Comparison of ENCODE assay signal across 19 cellular contexts in the genomic region with DNA sequence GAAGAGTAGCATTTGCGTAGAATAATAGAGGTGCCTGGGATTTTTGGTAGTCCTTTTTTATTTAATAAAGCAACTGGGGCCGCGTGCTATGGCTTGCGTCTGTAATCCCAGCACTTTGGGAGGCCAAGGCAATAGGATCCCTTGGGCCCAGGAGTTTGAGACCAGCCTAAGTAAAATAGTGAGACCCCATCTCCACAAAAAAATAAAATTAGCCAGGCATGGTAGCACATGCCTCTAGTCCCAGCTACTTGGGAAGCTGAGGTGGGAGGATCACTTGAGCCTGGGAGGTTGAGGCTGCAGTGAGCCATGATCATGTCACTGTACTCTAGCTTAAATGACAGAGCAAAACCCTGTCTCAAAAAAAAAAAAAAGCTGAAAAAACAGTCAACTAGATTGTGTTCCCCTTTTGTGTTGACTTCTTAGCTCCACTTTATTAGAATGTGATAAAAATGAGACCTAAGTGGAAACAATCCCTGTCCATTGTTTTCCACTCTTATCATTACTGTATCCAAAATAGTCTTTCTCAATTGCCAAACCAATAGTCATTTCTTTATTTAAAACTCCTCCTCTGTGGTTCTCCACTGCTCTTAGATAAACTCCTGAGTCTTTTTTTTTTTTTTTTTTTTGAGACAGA. TPM values are rescaled to one million over a fixed set of nuclear protein-coding genes. Genes with fewer than 3 reads are reported as not detected.
DNase-seq lines count a peak whose midpoint lies in the region; ATAC-seq, FAIRE-seq and TF ChIP-seq lines count a peak whose summit lies in the region.
"Had no signal": no experiment of that assay in that cellular context is flagged by ENCODE, and none has a peak within 500 bp of the region (broad histone marks: within the 10 kb centered on the region; RNA-seq: fewer than 3 reads in every experiment).

No MANE protein-coding gene starts in this region.

- peak overlapping the region; percentile 19 to 26 for H3K27ac ChIP-seq in liver (ENCODE audit: low read depth in 1 of 2, low read length in 2 of 2)
- H3K27ac ChIP-seq in HepG2 (ENCODE audit: extremely low read length, insufficient read depth, low read length), result no peak overlapping the region
- H3K27ac ChIP-seq in lower lobe of right lung, result peak overlapping the region; percentile 89
- H3K27ac ChIP-seq: brain microvascular endothelial cell, ovary had no signal

- DNase-seq in HepG2 (ENCODE audit: low spot score), result no peak
- peak; percentile 21 for DNase-seq in activated CD8-positive, alpha-beta T cell treated with anti-CD3 and anti-CD28 coated beads, Interleukin-2, amount 10 ng/mL, durations not matched to agents 7 days and 5 days
- no peak for DNase-seq in lower lobe of right lung
- no peak for DNase-seq in SIG-M5 treated with dmso at 0.1 percent for 504 hours (lab: John Stamatoyannopoulos, UW; ENCODE audit: unreplicated experiment)
- DNase-seq: brain microvascular endothelial cell; effector CD4-positive, alpha-beta T cell; foreskin fibroblast; GOT3; IMR-90; NCI-H1048; NCI-H2171 treated with DMSO at 0.1 percent for 48 hours; NK-92 treated with Interleukin-12 subunit alpha and Interleukin-12 subunit beta, amount 100 ng/mL, for 24 hours; ovary; SIG-M5 had no signal

- H3K4me3 Mint-ChIP-seq in activated CD8-positive, alpha-beta T cell treated with anti-CD3 and anti-CD28 coated beads, Interleukin-2, amount 10 ng/mL, durations not matched to agents 7 days and 5 days, result peak overlapping the region; percentile 94

- TF ChIP-seq CTCF in liver (IDR thresholded peaks at IDR 0.05; ENCODE audit: low read depth, low read length, missing input control) (no peak), HepG2 (CRISPR knock-in tag; IDR thresholded peaks at IDR 0.05) (no peak), lower lobe of right lung (IDR thresholded peaks at IDR 0.05) (no peak)

- no TSS peak for BruUV-seq in HepG2 (replicated peaks; lab: Mats Ljungman, UMichigan)

- H3K79me2 ChIP-seq in HepG2 (ENCODE audit: insufficient read depth, low read length), result no peaks in the 10 kb centered on the region

- peaks cover 69% of the 10 kb centered on the region for H3K4me1 Mint-ChIP-seq in activated CD8-positive, alpha-beta T cell treated with anti-CD3 and anti-CD28 coated beads, Interleukin-2, amount 10 ng/mL, durations not matched to agents 7 days and 5 days (ENCODE audit: low read depth)

- no peaks in the 10 kb centered on the region for H4K20me1 ChIP-seq in HepG2 (ENCODE audit: insufficient read depth, low read length)

- peak overlapping the region; percentile 85 for H3K27ac Mint-ChIP-seq in activated CD8-positive, alpha-beta T cell treated with anti-CD3 and anti-CD28 coated beads, Interleukin-2, amount 10 ng/mL, durations not matched to agents 7 days and 5 days

- no peak for ATAC-seq in HepG2
- ATAC-seq in activated CD8-positive, alpha-beta T cell treated with anti-CD3 and anti-CD28 coated beads, Interleukin-2, amount 10 ng/mL, durations not matched to agents 7 days and 5 days, result peak; percentile 3
- ATAC-seq in lower lobe of right lung, result no peak
- no peak for ATAC-seq in GM18858 (IDR thresholded peaks at IDR 0.05; ENCODE audit: unreplicated experiment)
- ATAC-seq in esophagus mucosa, result no peak

- H3K4me1 ChIP-seq in liver (ENCODE audit: control insufficient read depth in 4 of 4, insufficient read depth in 4 of 4, low read length in 3 of 4) (peaks cover 0 to 2% (median 0%) of the 10 kb centered on the region in 4 donors), HepG2 (ENCODE audit: insufficient read depth, low read length) (peaks cover 11% of the 10 kb centered on the region), lower lobe of right lung (peaks cover 46% of the 10 kb centered on the region)

- TF ChIP-seq POLR2A in HepG2 (IDR thresholded peaks at IDR 0.05; ENCODE audit: insufficient read depth in 1 of 2, low read depth in 2 of 2, low read length in 2 of 2), result no peak

- H3K4me3 ChIP-seq in liver (ENCODE audit: low read depth in 1 of 3, low read length in 3 of 3) (no peak overlapping the region), HepG2 (replicated peaks in 1 of 3; ENCODE audit: insufficient read depth in 1 of 3, low read depth in 2 of 3, low read length in 3 of 3) (no peak overlapping the region), lower lobe of right lung (no peak overlapping the region)
- H3K4me3 ChIP-seq: ovary had no signal

- intact Hi-C loops in HepG2 (cut with micrococcal nuclease; ENCODE audit: unreplicated experiment) (no loop called here), lower lobe of right lung (cut with DNase I) (no loop called here)

- TF ChIP-seq RAD21 in liver (IDR thresholded peaks at IDR 0.05), result no peak
- TF ChIP-seq RAD21 in HepG2 (CRISPR knock-in tag; IDR thresholded peaks at IDR 0.05), result no peak

- in situ Hi-C loops in HepG2 (cut with HindIII; ENCODE audit: extremely low pct_ligation_motif_present, low pct_unique_long_range_greater_than_20kb), result no loop called here

- no peaks in the 10 kb centered on the region for H3K9me3 Mint-ChIP-seq in activated CD8-positive, alpha-beta T cell treated with anti-CD3 and anti-CD28 coated beads, Interleukin-2, amount 10 ng/mL, durations not matched to agents 7 days and 5 days (ENCODE audit: insufficient read depth)
- H3K9me3 Mint-ChIP-seq: type B pancreatic cell had no signal

- H3K27me3 ChIP-seq in liver (ENCODE audit: control insufficient read depth in 4 of 4, insufficient read depth in 4 of 4, low read length in 3 of 4) (no peaks in the 10 kb centered on the region), HepG2 (ENCODE audit: control insufficient read depth in 1 of 2, insufficient read depth in 2 of 2, low read length in 2 of 2) (peaks cover 0 to 3% of the 10 kb centered on the region in 2 experiments; a peak in 1 of 5 replicates), lower lobe of right lung (ENCODE audit: low read depth) (no peaks in the 10 kb centered on the region)
- H3K27me3 ChIP-seq: brain microvascular endothelial cell, ovary had no signal

- 85% methylated on average over 4 of the region's 4 CpGs for WGBS in liver
- 99% methylated on average over 4 of the region's 4 CpGs for WGBS in HepG2 (ENCODE audit: low lambda C conversion rate)

- peaks cover 75% of the 10 kb centered on the region for H3K36me3 Mint-ChIP-seq in activated CD8-positive, alpha-beta T cell treated with anti-CD3 and anti-CD28 coated beads, Interleukin-2, amount 10 ng/mL, durations not matched to agents 7 days and 5 days (ENCODE audit: low read depth)

- no peak overlapping the region for H2AFZ ChIP-seq in HepG2 (ENCODE audit: low read length)

- POLR2A ChIA-PET in HepG2 (lab: Yijun Ruan, JAX), result no interaction called here
- POLR2A ChIA-PET in activated CD8-positive, alpha-beta T cell treated with anti-CD3 and anti-CD28 coated beads, Interleukin-2, amount 10 ng/mL, durations not matched to agents 7 days and 5 days (lab: Charles Lee), result interaction anchor here (0.6 to 0.9 kb wide), 7 partner anchors 9 to 123 kb away, joined by 3 read pairs; no protein-coding TSS in a partner anchor

- no peaks in the 10 kb centered on the region for H3K27me3 Mint-ChIP-seq in activated CD8-positive, alpha-beta T cell treated with anti-CD3 and anti-CD28 coated beads, Interleukin-2, amount 10 ng/mL, durations not matched to agents 7 days and 5 days (ENCODE audit: low read depth)

- no peaks in the 10 kb centered on the region for H3K36me3 ChIP-seq in liver (ENCODE audit: control insufficient read depth in 4 of 4, insufficient read depth in 3 of 4, low read depth in 1 of 4, low read length in 3 of 4)
- H3K36me3 ChIP-seq in HepG2 (replicated peaks in 1 of 2; ENCODE audit: control insufficient read depth in 1 of 2, insufficient read depth in 2 of 2, low read length in 2 of 2), result no peaks in the 10 kb centered on the region
- no peaks in the 10 kb centered on the region for H3K36me3 ChIP-seq in lower lobe of right lung
- H3K36me3 ChIP-seq: brain microvascular endothelial cell, ovary had no signal

- FAIRE-seq in HepG2 (lab: Jason Lieb, UNC), result no peak
- FAIRE-seq: G401.6 had no signal

- TF ChIP-seq EP300 in HepG2 (IDR thresholded peaks at IDR 0.05; ENCODE audit: low read depth in 2 of 2, low read length in 2 of 2) (no peak), HepG2 (CRISPR knock-in tag; IDR thresholded peaks at IDR 0.05; ENCODE audit: borderline replicate concordance) (no peak)

- no peaks in the 10 kb centered on the region for H3K9me3 ChIP-seq in liver (ENCODE audit: control insufficient read depth in 4 of 4, low read length in 3 of 4)
- no peaks in the 10 kb centered on the region for H3K9me3 ChIP-seq in HepG2 (ENCODE audit: low read length)
- no peaks in the 10 kb centered on the region for H3K9me3 ChIP-seq in lower lobe of right lung
- H3K9me3 ChIP-seq: ovary had no signal

- H3K9ac ChIP-seq in liver (ENCODE audit: low read depth in 1 of 2, low read length in 2 of 2), result no peak overlapping the region
- no peak overlapping the region for H3K9ac ChIP-seq in HepG2 (ENCODE audit: insufficient read depth, low read depth, low read length)

- CTCF ChIA-PET in HepG2 (lab: Yijun Ruan, JAX; ENCODE audit: low intra/inter-chr PET ratio, low total read pairs), result no interaction called here
- CTCF ChIA-PET in activated CD8-positive, alpha-beta T cell treated with anti-CD3 and anti-CD28 coated beads, Interleukin-2, amount 10 ng/mL, durations not matched to agents 7 days and 5 days (lab: Charles Lee), result interaction anchor here (2.7 kb wide), 1 partner anchor 10 kb away, joined by 10 read pairs; no protein-coding TSS in a partner anchor

- no peak overlapping the region for H3K4me2 ChIP-seq in HepG2 (ENCODE audit: low read depth, low read length)

RNA-seq across cellular contexts. Expression of a gene that starts 7.4 kb away (rescaled TPM):
- 10 to 100 TPM in 1 of 2 donors, 1 to 10 TPM in 1; 9.3 to 13.7 TPM for total RNA-seq in liver
- polyA plus RNA-seq in liver, result 1 to 10 TPM; 3.9 to 4.7 TPM
- total RNA-seq in HepG2 (2016; rRNA removed; fragmentation: Illumina TruSeq; extraction: Trizol), result 1.3 and 1.9 TPM in 2 replicates
- total RNA-seq in HepG2 (2016; cell fraction: cytosol; rRNA removed; fragmentation: Illumina TruSeq; extraction: Trizol; ENCODE audit: low read depth), result 0.40 and 0.44 TPM in 2 replicates
- total RNA-seq in HepG2 (2016; cell fraction: insoluble cytoplasmic fraction; rRNA removed; fragmentation: Illumina TruSeq; extraction: Trizol), result 1.0 and 1.8 TPM in 2 replicates
- total RNA-seq in HepG2 (2016; cell fraction: membrane; rRNA removed; fragmentation: Illumina TruSeq; extraction: Trizol), result 0.93 and 1.4 TPM in 2 replicates
- total RNA-seq in HepG2 (2016; cell fraction: nucleus; rRNA removed; fragmentation: Illumina TruSeq; extraction: Trizol), result 2.2 and 3.9 TPM in 2 replicates
- 0.47 and 0.48 TPM in 2 replicates for polyA plus RNA-seq in HepG2 (2011; rRNA removed)
- 0.31 and 0.72 TPM in 2 replicates for polyA plus RNA-seq in HepG2 (2011; cell fraction: cytosol; rRNA removed)
- 0.48 and 0.74 TPM in 2 replicates for polyA plus RNA-seq in HepG2 (2011; cell fraction: nucleus; rRNA removed)
- polyA plus RNA-seq in HepG2 (2012), result 0.24 and 1.3 TPM in 2 replicates
- 0.06 and 0.10 TPM in 2 replicates for polyA plus RNA-seq in HepG2 (2016; cell fraction: cytosol; fragmentation: Illumina TruSeq; extraction: Trizol; ENCODE audit: low read depth)
- 0.99 and 1.9 TPM in 2 replicates for polyA plus RNA-seq in HepG2 (2016; cell fraction: insoluble cytoplasmic fraction; fragmentation: Illumina TruSeq; extraction: Trizol; ENCODE audit: low read depth)
- polyA plus RNA-seq in HepG2 (2016; cell fraction: membrane; fragmentation: Illumina TruSeq; extraction: Trizol; ENCODE audit: low read depth), result 0.19 and 0.48 TPM in 2 replicates
- polyA plus RNA-seq in HepG2 (2016; cell fraction: nucleus; fragmentation: Illumina TruSeq; extraction: Trizol; ENCODE audit: insufficient read depth, low read depth), result 0.91 and 1.4 TPM in 2 replicates
- polyA minus RNA-seq in HepG2 (2011; rRNA and poly(A)+ RNA removed; ENCODE audit: low replicate concordance), result 1.9 and 3.2 TPM in 2 replicates
- polyA minus RNA-seq in HepG2 (2011; cell fraction: cytosol; rRNA and poly(A)+ RNA removed), result 1.7 TPM in 1 of 2 replicates, not detected in the other
- polyA minus RNA-seq in HepG2 (2011; cell fraction: nucleus; rRNA and poly(A)+ RNA removed), result 1.2 and 1.3 TPM in 2 replicates
- 100 to 1,000 TPM; 318 to 343 TPM for total RNA-seq in activated CD8-positive, alpha-beta T cell treated with anti-CD3 and anti-CD28 coated beads, Interleukin-2, amount 10 ng/mL, durations not matched to agents 7 days and 5 days
- 60.9 TPM for total RNA-seq in lower lobe of right lung
- total RNA-seq in esophagus mucosa, result 48.2 TPM

RNA-seq across cellular contexts. Expression of a gene that starts 47.6 kb away (rescaled TPM):
- total RNA-seq in liver (1 to 10 TPM; 3.9 to 7.3 TPM), HepG2 (2016; rRNA removed; fragmentation: Illumina TruSeq; extraction: Trizol) (not detected in 2 replicates), lower lobe of right lung (20.3 TPM), esophagus mucosa (14.7 TPM)
- polyA plus RNA-seq in liver (1 to 10 TPM; 3.0 to 7.4 TPM), HepG2 (2011; rRNA removed) (not detected in 2 replicates)
- total RNA-seq in HepG2 (2016; cell fraction: cytosol; rRNA removed; fragmentation: Illumina TruSeq; extraction: Trizol; ENCODE audit: low read depth), result not detected in 2 replicates
- not detected in 2 replicates for total RNA-seq in HepG2 (2016; cell fraction: insoluble cytoplasmic fraction; rRNA removed; fragmentation: Illumina TruSeq; extraction: Trizol)
- not detected in 2 replicates for total RNA-seq in HepG2 (2016; cell fraction: membrane; rRNA removed; fragmentation: Illumina TruSeq; extraction: Trizol)
- not detected in 2 replicates for total RNA-seq in HepG2 (2016; cell fraction: nucleus; rRNA removed; fragmentation: Illumina TruSeq; extraction: Trizol)
- polyA plus RNA-seq in HepG2 (2011; cell fraction: cytosol; rRNA removed), result not detected in 2 replicates
- polyA plus RNA-seq in HepG2 (2011; cell fraction: nucleus; rRNA removed), result not detected in 2 replicates
- polyA plus RNA-seq in HepG2 (2012), result not detected in 2 replicates
- not detected in 2 replicates for polyA plus RNA-seq in HepG2 (2016; cell fraction: cytosol; fragmentation: Illumina TruSeq; extraction: Trizol; ENCODE audit: low read depth)
- not detected in 2 replicates for polyA plus RNA-seq in HepG2 (2016; cell fraction: insoluble cytoplasmic fraction; fragmentation: Illumina TruSeq; extraction: Trizol; ENCODE audit: low read depth)
- polyA plus RNA-seq in HepG2 (2016; cell fraction: membrane; fragmentation: Illumina TruSeq; extraction: Trizol; ENCODE audit: low read depth), result not detected in 2 replicates
- polyA plus RNA-seq in HepG2 (2016; cell fraction: nucleus; fragmentation: Illumina TruSeq; extraction: Trizol; ENCODE audit: insufficient read depth, low read depth), result not detected in 2 replicates
- polyA minus RNA-seq in HepG2 (2011; rRNA and poly(A)+ RNA removed; ENCODE audit: low replicate concordance), result 0.12 TPM in 1 of 2 replicates, not detected in the other
- not detected in 2 replicates for polyA minus RNA-seq in HepG2 (2011; cell fraction: cytosol; rRNA and poly(A)+ RNA removed)
- polyA minus RNA-seq in HepG2 (2011; cell fraction: nucleus; rRNA and poly(A)+ RNA removed), result not detected in 2 replicates
- total RNA-seq in activated CD8-positive, alpha-beta T cell treated with anti-CD3 and anti-CD28 coated beads, Interleukin-2, amount 10 ng/mL, durations not matched to agents 7 days and 5 days, result under 1 TPM; 0.52 to 0.66 TPM
- total RNA-seq: IMR-90 had no signal
